Comparison of ENCODE assay signal across 6 cellular contexts in the genomic region with DNA sequence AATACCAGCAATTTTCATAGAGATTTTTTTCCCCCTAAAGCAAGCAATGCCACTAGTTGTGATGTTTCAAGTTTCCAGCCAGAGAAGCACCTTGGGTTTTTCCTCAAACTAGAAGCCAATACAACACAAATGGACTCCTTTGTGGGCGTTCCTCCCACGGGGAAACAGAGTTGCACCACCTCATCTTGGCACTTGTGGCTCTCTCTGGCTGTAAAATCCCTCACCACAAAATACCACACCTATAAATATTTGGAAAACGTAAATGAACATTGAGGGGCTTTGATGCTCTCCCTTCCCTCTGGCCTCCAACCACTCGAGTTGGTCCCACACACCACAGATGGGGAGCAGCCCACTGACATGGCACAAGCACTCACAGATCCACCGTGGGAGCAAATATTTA.
"Had no signal": no experiment of that assay in that cellular context is flagged by ENCODE, and none has a peak within 500 bp of the region (broad histone marks: within the 10 kb centered on the region; RNA-seq: fewer than 3 reads in every experiment).

No MANE protein-coding gene starts in this region.

- ATAC-seq: HCT116 had no signal

- H3K4me3 ChIP-seq: GM23248, HAP-1 had no signal

- H3K9me3 ChIP-seq: HAP-1 had no signal

- DNase-seq: GM23248, GOT3, H7, KBM-7 had no signal

- H3K27ac ChIP-seq: GM23248 had no signal

- H3K36me3 ChIP-seq: HAP-1 had no signal

- H2AFZ ChIP-seq: GM23248 had no signal

- H3K9ac ChIP-seq: GM23248 had no signal
